In the genomic region with DNA sequence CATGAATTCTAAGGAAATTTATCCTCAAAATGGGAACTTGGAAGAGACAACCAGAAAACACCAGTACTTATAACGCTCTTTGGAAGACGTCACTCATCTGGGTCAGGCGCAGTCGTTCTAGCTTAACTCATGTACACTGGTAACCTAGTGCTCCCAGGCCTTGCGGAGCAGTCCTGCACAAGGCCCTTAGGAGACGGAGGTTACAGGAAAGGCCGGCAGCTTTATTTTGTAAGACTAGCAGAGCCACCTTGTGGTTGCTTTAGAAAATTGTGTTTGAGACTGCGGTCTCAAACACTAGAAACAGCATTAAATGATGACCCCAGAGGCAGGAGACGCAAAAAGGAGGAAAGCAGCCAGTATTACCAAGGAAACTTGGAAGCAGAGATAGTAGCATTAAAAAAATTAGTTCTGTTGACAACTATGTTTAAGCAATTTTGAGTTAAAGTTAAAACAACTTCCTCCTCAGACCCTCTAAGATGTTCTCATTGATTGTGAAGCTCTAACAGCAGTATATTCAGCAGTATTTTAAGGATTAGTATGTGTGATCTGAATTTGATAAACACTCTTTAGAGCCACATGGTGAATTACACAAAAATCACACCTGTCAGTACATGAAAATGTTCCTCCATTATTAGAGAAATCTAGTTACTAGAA, we compare ENCODE assay signal across 1 cellular context.
TF ChIP-seq lines count a peak whose summit lies in the region.

No MANE protein-coding gene starts in this region.

TF ChIP-seq in GM12878, 131 proteins besides CTCF, POLR2A, EP300 and RAD21 (continued from another document):
- no peak for TF ChIP-seq BACH1 (IDR thresholded peaks at IDR 0.05; ENCODE audit: borderline replicate concordance)
- no peak for TF ChIP-seq JUNB (IDR thresholded peaks at IDR 0.05)
- peak; percentile 40; the same call in 1 of the 2 replicates for TF ChIP-seq SMC3 (IDR thresholded peaks at IDR 0.05; ENCODE audit: borderline replicate concordance, low read length)
- TF ChIP-seq RFX5 (IDR thresholded peaks at IDR 0.05; ENCODE audit: low read depth, low read length), result no peak
- TF ChIP-seq STAT3 (IDR thresholded peaks at IDR 0.05; ENCODE audit: low read depth, low read length), result no peak
- TF ChIP-seq RUNX3 (IDR thresholded peaks at IDR 0.05; ENCODE audit: low read length), result 0 out of 2 replicates have a peak, but pooled peaks have one; percentile 17
